ENCODE assay signal across 1 cellular context in the genomic region with DNA sequence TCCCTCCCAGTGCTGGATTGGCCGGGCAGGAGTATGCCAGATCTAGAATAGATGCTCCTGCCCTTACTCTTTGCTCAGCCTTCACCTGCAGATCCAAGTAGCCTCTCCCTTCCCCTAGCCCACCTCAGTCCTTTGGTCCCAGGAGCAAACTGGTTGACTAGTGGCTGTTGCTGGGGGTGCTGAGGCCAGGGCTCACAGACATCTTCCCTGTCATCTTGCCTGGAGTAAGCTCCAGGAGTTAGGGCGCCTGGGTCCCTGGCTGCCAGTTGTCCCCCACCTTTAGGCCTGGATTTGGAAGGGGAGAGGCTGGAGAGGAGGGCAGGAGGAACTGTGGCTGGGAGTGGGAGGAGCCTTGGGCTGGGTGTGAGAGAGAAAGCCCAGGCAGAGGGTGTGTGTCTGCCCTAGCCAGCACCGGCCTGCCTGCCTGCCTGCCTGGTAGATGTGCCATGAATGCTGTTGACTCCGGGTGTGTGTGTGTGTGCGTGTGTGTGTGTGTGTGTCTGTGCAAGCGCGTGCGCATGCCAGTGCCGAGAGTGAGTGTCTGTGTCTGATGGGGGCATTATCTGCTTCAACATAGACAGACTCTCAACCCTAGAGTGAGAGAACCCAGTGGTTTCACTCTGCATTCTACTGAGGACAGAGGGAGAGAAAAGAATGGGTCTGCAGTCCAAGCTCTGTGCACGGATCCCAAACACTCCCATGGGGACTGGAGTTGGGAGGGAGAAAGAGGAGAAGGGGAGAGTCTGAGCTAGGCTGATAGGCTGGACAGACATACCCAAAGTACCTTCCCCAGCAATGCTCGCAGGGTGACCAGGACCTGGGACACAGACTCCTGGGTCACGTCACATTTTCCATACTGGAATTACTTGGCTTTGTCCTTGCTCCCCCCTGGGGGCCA.
TF ChIP-seq lines count a peak whose summit lies in the region.

No MANE protein-coding gene starts in this region.

TF ChIP-seq in endothelial cell of umbilical vein, 7 proteins besides CTCF, POLR2A, EP300 and RAD21:
- TF ChIP-seq JUN (IDR thresholded peaks at IDR 0.05; ENCODE audit: borderline replicate concordance, insufficient read depth, insufficient read length, low read depth) (no peak), GATA2 (IDR thresholded peaks at IDR 0.05; ENCODE audit: insufficient read depth, insufficient read length, low read depth, low read length) (no peak), FOS (IDR thresholded peaks at IDR 0.05; ENCODE audit: borderline replicate concordance, insufficient read depth, low read length) (no peak), MYC (IDR thresholded peaks at IDR 0.05; ENCODE audit: low read depth, low read length) (no peak), POLR2AphosphoS5 (IDR thresholded peaks at IDR 0.05; ENCODE audit: insufficient read depth, low read depth, low read length) (no peak), EZH2 (IDR thresholded peaks at IDR 0.05; ENCODE audit: borderline replicate concordance, low read depth, low read length, severe bottlenecking) (no peak)
- TF ChIP-seq, protein P1, sequence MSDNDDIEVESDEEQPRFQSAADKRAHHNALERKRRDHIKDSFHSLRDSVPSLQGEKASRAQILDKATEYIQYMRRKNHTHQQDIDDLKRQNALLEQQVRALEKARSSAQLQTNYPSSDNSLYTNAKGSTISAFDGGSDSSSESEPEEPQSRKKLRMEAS (IDR thresholded peaks at IDR 0.05; ENCODE audit: insufficient read depth, insufficient read length) = no peak
